ENCODE assay signal across 1 cellular context in genomic region chr12:17829813-17830212, GRCh38.
TF ChIP-seq lines count a peak whose summit lies in the region.

No MANE protein-coding gene starts in this region.

TF ChIP-seq in GM23338, 12 proteins besides CTCF, POLR2A, EP300 and RAD21 (continued from another document):
- TF ChIP-seq, protein P1, sequence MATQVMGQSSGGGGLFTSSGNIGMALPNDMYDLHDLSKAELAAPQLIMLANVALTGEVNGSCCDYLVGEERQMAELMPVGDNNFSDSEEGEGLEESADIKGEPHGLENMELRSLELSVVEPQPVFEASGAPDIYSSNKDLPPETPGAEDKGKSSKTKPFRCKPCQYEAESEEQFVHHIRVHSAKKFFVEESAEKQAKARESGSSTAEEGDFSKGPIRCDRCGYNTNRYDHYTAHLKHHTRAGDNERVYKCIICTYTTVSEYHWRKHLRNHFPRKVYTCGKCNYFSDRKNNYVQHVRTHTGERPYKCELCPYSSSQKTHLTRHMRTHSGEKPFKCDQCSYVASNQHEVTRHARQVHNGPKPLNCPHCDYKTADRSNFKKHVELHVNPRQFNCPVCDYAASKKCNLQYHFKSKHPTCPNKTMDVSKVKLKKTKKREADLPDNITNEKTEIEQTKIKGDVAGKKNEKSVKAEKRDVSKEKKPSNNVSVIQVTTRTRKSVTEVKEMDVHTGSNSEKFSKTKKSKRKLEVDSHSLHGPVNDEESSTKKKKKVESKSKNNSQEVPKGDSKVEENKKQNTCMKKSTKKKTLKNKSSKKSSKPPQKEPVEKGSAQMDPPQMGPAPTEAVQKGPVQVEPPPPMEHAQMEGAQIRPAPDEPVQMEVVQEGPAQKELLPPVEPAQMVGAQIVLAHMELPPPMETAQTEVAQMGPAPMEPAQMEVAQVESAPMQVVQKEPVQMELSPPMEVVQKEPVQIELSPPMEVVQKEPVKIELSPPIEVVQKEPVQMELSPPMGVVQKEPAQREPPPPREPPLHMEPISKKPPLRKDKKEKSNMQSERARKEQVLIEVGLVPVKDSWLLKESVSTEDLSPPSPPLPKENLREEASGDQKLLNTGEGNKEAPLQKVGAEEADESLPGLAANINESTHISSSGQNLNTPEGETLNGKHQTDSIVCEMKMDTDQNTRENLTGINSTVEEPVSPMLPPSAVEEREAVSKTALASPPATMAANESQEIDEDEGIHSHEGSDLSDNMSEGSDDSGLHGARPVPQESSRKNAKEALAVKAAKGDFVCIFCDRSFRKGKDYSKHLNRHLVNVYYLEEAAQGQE (IDR thresholded peaks at IDR 0.05; ENCODE audit: unreplicated experiment) = no peak
TF ChIP-seq in GM23338: peak in this region for 0.
